8 cellular contexts compared by ENCODE assay signal in the genomic region with DNA sequence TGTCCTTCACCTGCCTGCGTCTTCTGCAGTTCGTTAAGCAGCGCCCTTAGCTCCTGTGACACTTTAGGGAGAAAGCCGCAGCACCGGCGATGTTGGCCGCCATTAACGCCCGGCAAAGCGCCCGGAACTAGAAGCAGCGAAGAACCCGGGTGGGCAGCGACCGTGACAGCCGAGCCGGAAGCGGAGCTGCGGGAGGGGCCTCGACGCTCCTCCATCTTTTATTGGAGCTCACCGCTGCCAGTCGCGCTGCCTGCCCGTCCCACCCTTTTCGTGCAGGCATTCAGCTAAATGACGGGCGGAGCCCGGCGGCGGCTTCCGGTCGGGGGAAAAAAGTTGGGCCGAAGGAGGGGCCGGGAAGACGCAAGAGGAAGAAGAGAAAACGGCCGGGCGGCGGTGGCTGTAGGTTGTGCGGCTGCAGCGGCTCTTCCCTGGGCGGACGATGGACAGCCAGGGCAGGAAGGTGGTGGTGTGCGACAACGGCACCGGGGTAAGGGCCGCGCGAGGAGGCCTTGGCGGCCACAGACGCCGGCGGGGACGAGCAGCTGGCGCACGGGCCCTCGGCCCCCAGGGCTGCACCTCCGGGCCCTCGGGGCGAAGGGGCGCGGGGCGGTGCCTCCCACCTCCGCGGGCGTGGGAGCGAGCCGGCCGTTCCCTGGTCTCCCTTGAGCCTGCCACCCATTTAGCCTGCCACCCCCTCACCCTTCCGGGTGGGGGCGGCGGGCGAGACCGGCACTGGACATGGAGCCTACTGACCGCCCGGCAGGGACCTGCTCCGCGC. TPM values are rescaled to one million over a fixed set of nuclear protein-coding genes. Genes with fewer than 3 reads are reported as not detected.
DNase-seq lines count a peak whose midpoint lies in the region; ATAC-seq and TF ChIP-seq lines count a peak whose summit lies in the region.

A gene (plus strand): TSS at position 361 of the 778 bp plus-strand sequence. CDS start 79 bp downstream, at position 440.

- TF ChIP-seq CTCF in right atrium auricular region (IDR thresholded peaks at IDR 0.05) = no peak
- peak in 2 of 4 experiments; percentile 1 to 9 for TF ChIP-seq CTCF in uterus (IDR thresholded peaks at IDR 0.05)

- peak; percentile 96 for DNase-seq in NCI-H187 treated with DMSO at 0.1 percent for 48 hours (lab: John Stamatoyannopoulos, UW)
- peak; percentile 57 to 98 (median 94) for DNase-seq in anterior cingulate cortex (lab: John Stamatoyannopoulos, UW)
- DNase-seq in right atrium auricular region (ENCODE audit: low spot score) = peak; percentile 95
- DNase-seq in pulmonary artery endothelial cell (ENCODE audit: low read depth, low spot score) = peak; percentile 91
- peak; percentile 95 to 96 for DNase-seq in uterus

- peak within 1 kb of the TSS; percentile 90 to 97 for H3K4me3 ChIP-seq in right atrium auricular region
- peak within 1 kb of the TSS; percentile 78 to 87 for H3K4me3 ChIP-seq in uterus

- peak; percentile 60 to 78 for TF ChIP-seq POLR2A in uterus (IDR thresholded peaks at IDR 0.05)

- H3K4me1 ChIP-seq in right atrium auricular region = peaks cover 0 to 39% of the 10 kb centered on the region in 2 donors
- peaks cover 0 to 9% of the 10 kb centered on the region in 2 donors for H3K4me1 ChIP-seq in uterus

- H3K36me3 ChIP-seq in right atrium auricular region (no peaks in the 10 kb centered on the region), uterus (no peaks in the 10 kb centered on the region)

- H3K9me3 ChIP-seq in right atrium auricular region = no peaks in the 10 kb centered on the region
- no peaks in the 10 kb centered on the region for H3K9me3 ChIP-seq in uterus

- H3K27ac ChIP-seq in right atrium auricular region (peak within 1 kb of the TSS; percentile 96 to 97), uterus (peak within 1 kb of the TSS; percentile 85 to 95)

- ATAC-seq in GM18499 (IDR thresholded peaks at IDR 0.05; ENCODE audit: insufficient read depth, unreplicated experiment) (peak; percentile 64), HG02943 (IDR thresholded peaks at IDR 0.05; ENCODE audit: low read depth, unreplicated experiment) (peak; percentile 89)

- H3K27me3 ChIP-seq in right atrium auricular region = no peaks in the 10 kb centered on the region
- no peaks in the 10 kb centered on the region for H3K27me3 ChIP-seq in uterus

- intact Hi-C loops in T-helper 2 cell treated with Interferon-gamma antibody and Interleukin-4, amounts not matched to agents 100 ng/mL and 5 ng/mL, for 36 hours (cut with micrococcal nuclease) = loop anchor here (1.0 to 10.0 kb wide), 9 partner anchors 73 to 1639 kb away; a partner anchor contains a TSS
- intact Hi-C loops in uterus (cut with DNase I; ENCODE audit: low total_unique reads) = no loop called here

RNA-seq across cellular contexts. Expression of the gene that starts here (rescaled TPM):
- total RNA-seq in T-helper 2 cell treated with Interferon-gamma antibody and Interleukin-4, amounts not matched to agents 100 ng/mL and 5 ng/mL, for 36 hours = 488 and 497 TPM in 2 replicates
- total RNA-seq in right atrium auricular region = 10 to 100 TPM; 41.2 to 45.5 TPM
- total RNA-seq in pulmonary artery endothelial cell = 174 and 179 TPM in 2 replicates
- total RNA-seq in uterus = 100 to 1,000 TPM in 2 of 4 donors, 10 to 100 TPM in 2; 38.7 to 157 (median 118) TPM

Comparison
In these comparisons a context has a peak if more than half of its experiments do, and no peak if none do; other contexts are left out.
1. Peak in every context shown above with its lines: DNase-seq, ATAC-seq, H3K4me3 ChIP-seq and H3K27ac ChIP-seq.